In genomic region chr3:186361612-186362408, GRCh38 we compare ENCODE assay signal across 9 cellular contexts. TPM values are rescaled to one million over a fixed set of nuclear protein-coding genes. Genes with fewer than 3 reads are reported as not detected.
DNase-seq lines count a peak whose midpoint lies in the region; ATAC-seq and TF ChIP-seq lines count a peak whose summit lies in the region.
"Had no signal": no experiment of that assay in that cellular context is flagged by ENCODE, and none has a peak within 500 bp of the region (broad histone marks: within the 10 kb centered on the region; RNA-seq: fewer than 3 reads in every experiment).

TSS of gene DGKG (minus strand) at chr3:186362234. CDS start at chr3:186320459, 41,775 bp downstream.

- intact Hi-C loops in lower lobe of right lung (cut with DNase I) = no loop called here

- no peak within 1 kb of the TSS for H3K27ac ChIP-seq in CD4-positive, CD25-positive, alpha-beta regulatory T cell (ENCODE audit: insufficient read depth, low read length, poor library complexity, severe bottlenecking)
- H3K27ac ChIP-seq in cingulate gyrus (ENCODE audit: low read depth, low read length) = peak within 1 kb of the TSS; percentile 63
- H3K27ac ChIP-seq in lower lobe of right lung = peak within 1 kb of the TSS; percentile 74

- no peak for TF ChIP-seq CTCF in lower lobe of right lung (IDR thresholded peaks at IDR 0.05)

- no peaks in the 10 kb centered on the region for H3K9me3 ChIP-seq in CD4-positive, CD25-positive, alpha-beta regulatory T cell (ENCODE audit: control insufficient read depth in 2 of 2, low read length in 2 of 2)
- no peaks in the 10 kb centered on the region for H3K9me3 ChIP-seq in lower lobe of right lung

- ATAC-seq in CD4-positive, CD25-positive, alpha-beta regulatory T cell (ENCODE audit: low read depth in 2 of 2) = peak; percentile 34 to 36
- ATAC-seq in GM19035 (IDR thresholded peaks at IDR 0.05; ENCODE audit: unreplicated experiment) (peak; percentile 65), HG03354 (IDR thresholded peaks at IDR 0.05; ENCODE audit: poor library complexity, severe bottlenecking, unreplicated experiment) (peak; percentile 62), lower lobe of right lung (peak; percentile 82 to 85)
- ATAC-seq in stimulated activated effector memory CD8-positive, alpha-beta T cell treated with anti-CD3 and anti-CD28 coated beads, Interleukin-12 subunit alpha, Interleukin-12 subunit beta, amount 100 ng/mL, for 72 hours = peak; percentile 77
- ATAC-seq: K562 had no signal

- H3K27me3 Mint-ChIP-seq in CD4-positive, CD25-positive, alpha-beta regulatory T cell = peaks cover 38% of the 10 kb centered on the region

- H3K27ac Mint-ChIP-seq in CD4-positive, CD25-positive, alpha-beta regulatory T cell = no peak within 1 kb of the TSS
- H3K27ac Mint-ChIP-seq in stimulated activated effector memory CD8-positive, alpha-beta T cell treated with anti-CD3 and anti-CD28 coated beads, Interleukin-12 subunit alpha, Interleukin-12 subunit beta, amount 100 ng/mL, for 72 hours = no peak within 1 kb of the TSS

- no peaks in the 10 kb centered on the region for H3K36me3 Mint-ChIP-seq in CD4-positive, CD25-positive, alpha-beta regulatory T cell
- H3K36me3 Mint-ChIP-seq in stimulated activated effector memory CD8-positive, alpha-beta T cell treated with anti-CD3 and anti-CD28 coated beads, Interleukin-12 subunit alpha, Interleukin-12 subunit beta, amount 100 ng/mL, for 72 hours = no peaks in the 10 kb centered on the region

- H3K4me3 ChIP-seq in CD4-positive, CD25-positive, alpha-beta regulatory T cell (ENCODE audit: low read depth, low read length) = no peak within 1 kb of the TSS
- peak within 1 kb of the TSS; percentile 59 for H3K4me3 ChIP-seq in lower lobe of right lung
- H3K4me3 ChIP-seq: K562 had no signal

- peaks cover 16% of the 10 kb centered on the region for H3K27me3 ChIP-seq in CD4-positive, CD25-positive, alpha-beta regulatory T cell (ENCODE audit: control insufficient read depth, insufficient read depth, low read length)
- peaks cover 36% of the 10 kb centered on the region for H3K27me3 ChIP-seq in lower lobe of right lung (ENCODE audit: low read depth)

- H3K4me1 Mint-ChIP-seq in CD4-positive, CD25-positive, alpha-beta regulatory T cell = peaks cover 0 to 5% (median 0%) of the 10 kb centered on the region in 4 donors
- peaks cover 5% of the 10 kb centered on the region for H3K4me1 Mint-ChIP-seq in stimulated activated effector memory CD8-positive, alpha-beta T cell treated with anti-CD3 and anti-CD28 coated beads, Interleukin-12 subunit alpha, Interleukin-12 subunit beta, amount 100 ng/mL, for 72 hours

- DNase-seq in CD4-positive, CD25-positive, alpha-beta regulatory T cell = no peak
- DNase-seq in SIG-M5 (lab: John Stamatoyannopoulos, UW) (peak; percentile 59), lower lobe of right lung (peak; percentile 80), OCI-M2 (lab: John Stamatoyannopoulos, UW; ENCODE audit: unreplicated experiment) (no peak)
- DNase-seq in stimulated activated effector memory CD8-positive, alpha-beta T cell treated with anti-CD3 and anti-CD28 coated beads, Interleukin-12 subunit alpha, Interleukin-12 subunit beta, amount 100 ng/mL, for 72 hours (ENCODE audit: low spot score in 2 of 2) = no peak

- H3K36me3 ChIP-seq in CD4-positive, CD25-positive, alpha-beta regulatory T cell (ENCODE audit: control insufficient read depth, insufficient read depth, low read length) = no peaks in the 10 kb centered on the region
- H3K36me3 ChIP-seq in lower lobe of right lung = no peaks in the 10 kb centered on the region

- peaks cover 0 to 2% (median 0%) of the 10 kb centered on the region in 7 donors for H3K9me3 Mint-ChIP-seq in CD4-positive, CD25-positive, alpha-beta regulatory T cell
- no peaks in the 10 kb centered on the region for H3K9me3 Mint-ChIP-seq in stimulated activated effector memory CD8-positive, alpha-beta T cell treated with anti-CD3 and anti-CD28 coated beads, Interleukin-12 subunit alpha, Interleukin-12 subunit beta, amount 100 ng/mL, for 72 hours

- no peak within 1 kb of the TSS for H3K4me3 Mint-ChIP-seq in CD4-positive, CD25-positive, alpha-beta regulatory T cell
- peak within 1 kb of the TSS; percentile 27 for H3K4me3 Mint-ChIP-seq in stimulated activated effector memory CD8-positive, alpha-beta T cell treated with anti-CD3 and anti-CD28 coated beads, Interleukin-12 subunit alpha, Interleukin-12 subunit beta, amount 100 ng/mL, for 72 hours

- no peaks in the 10 kb centered on the region for H3K4me1 ChIP-seq in CD4-positive, CD25-positive, alpha-beta regulatory T cell (ENCODE audit: control insufficient read depth, insufficient read depth, low read length, poor library complexity, severe bottlenecking)
- H3K4me1 ChIP-seq in lower lobe of right lung = peaks cover 19% of the 10 kb centered on the region

RNA-seq across cellular contexts. Expression of gene DGKG, which starts in this region (rescaled TPM):
- 0.81 TPM for total RNA-seq in CD4-positive, CD25-positive, alpha-beta regulatory T cell
- polyA plus RNA-seq in CD4-positive, CD25-positive, alpha-beta regulatory T cell = not detected
- total RNA-seq in lower lobe of right lung = 5.7 TPM

Comparison
In these comparisons a context has a peak if more than half of its experiments do, and no peak if none do; other contexts are left out.
1. Peak in ATAC-seq in CD4-positive, CD25-positive, alpha-beta regulatory T cell; RNA of the gene not detected or under 1 TPM.
2. DNase-seq: peak in SIG-M5 (single experiment) and lower lobe of right lung (single experiment); none in CD4-positive, CD25-positive, alpha-beta regulatory T cell (0 of 3), stimulated activated effector memory CD8-positive, alpha-beta T cell treated with anti-CD3 and anti-CD28 coated beads, Interleukin-12 subunit alpha, Interleukin-12 subunit beta, amount 100 ng/mL, for 72 hours (0 of 2) and OCI-M2 (single experiment).
3. Peak in every context shown above with its lines, with median percentiles within 50 percentile points of each other: ATAC-seq.